10 cellular contexts compared by ENCODE assay signal in the genomic region with DNA sequence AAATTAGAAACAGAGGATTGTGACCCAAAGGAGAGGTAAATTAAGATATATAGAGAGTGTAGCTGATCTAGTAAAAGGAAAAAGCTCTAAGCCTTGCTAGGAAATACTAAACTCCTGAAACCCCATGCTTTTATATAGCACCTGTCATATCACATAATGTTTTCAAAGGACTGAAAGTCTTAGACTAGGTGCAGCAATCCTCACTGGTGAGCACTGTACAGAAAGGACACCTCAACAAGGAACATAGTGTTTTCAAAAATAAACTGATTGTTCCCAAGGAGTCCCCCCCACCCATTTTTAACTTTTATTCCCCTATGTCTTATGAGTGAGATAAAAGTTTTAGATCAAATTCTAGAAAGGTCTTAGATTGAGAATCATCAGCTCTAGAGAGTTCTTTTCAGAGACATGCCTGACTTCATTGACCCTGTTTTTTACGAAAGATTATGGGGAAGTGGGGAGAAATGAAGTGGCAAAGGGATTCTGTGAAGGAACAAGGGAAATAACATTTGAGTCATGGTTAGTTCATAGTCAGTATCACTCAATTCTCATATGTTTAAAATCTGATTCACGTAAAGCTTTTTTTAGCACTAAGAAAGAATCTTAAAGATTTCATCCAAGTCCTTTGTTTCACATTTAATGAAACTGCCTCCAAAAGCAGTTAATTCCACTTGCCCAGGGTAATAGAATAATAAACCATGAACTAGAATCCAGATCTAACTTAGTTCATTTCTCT.
DNase-seq lines count a peak whose midpoint lies in the region; ATAC-seq and TF ChIP-seq lines count a peak whose summit lies in the region.
"Had no signal": no experiment of that assay in that cellular context is flagged by ENCODE, and none has a peak within 500 bp of the region (broad histone marks: within the 10 kb centered on the region; RNA-seq: fewer than 3 reads in every experiment).

No MANE protein-coding gene starts in this region.

- peak; percentile 90 for DNase-seq in HCEC 1CT
- DNase-seq in amniotic stem cell (lab: John Stamatoyannopoulos, UW): peak; percentile 33
- no peak for DNase-seq in ureter (ENCODE audit: low spot score)
- no peak for DNase-seq in globus pallidus (ENCODE audit: low spot score)
- DNase-seq: NCI-H187 treated with DMSO at 0.1 percent for 48 hours had no signal

- no peak for TF ChIP-seq EP300 in gastroesophageal sphincter (IDR thresholded peaks at IDR 0.05)

- H3K4me3 ChIP-seq in ACC112 (ENCODE audit: low read depth, low read length) (peak overlapping the region; percentile 59), gastroesophageal sphincter (no peak overlapping the region)
- H3K4me3 ChIP-seq: BLaER1 treated with 17β-estradiol and CSF1 and Interleukin-3, amounts not matched to agents 10 nM and 100 nM had no signal

- H3K4me1 ChIP-seq in ACC112 (ENCODE audit: control insufficient read depth, insufficient read depth, low read length, unreplicated experiment): peaks cover 59% of the 10 kb centered on the region
- peaks cover 0 to 53% (median 3%) of the 10 kb centered on the region in 3 donors for H3K4me1 ChIP-seq in gastroesophageal sphincter

- H3K27ac ChIP-seq in ACC112 (ENCODE audit: low read depth, low read length): peak overlapping the region; percentile 97
- peak overlapping the region; percentile 69 to 82 (median 77) for H3K27ac ChIP-seq in gastroesophageal sphincter

- H2AFZ ChIP-seq in ACC112 (ENCODE audit: low read length, unreplicated experiment): no peak overlapping the region

- peaks cover 26% of the 10 kb centered on the region for H3K36me3 ChIP-seq in ACC112 (ENCODE audit: insufficient read depth, low read length)
- H3K36me3 ChIP-seq in gastroesophageal sphincter: no peaks in the 10 kb centered on the region
- H3K36me3 ChIP-seq: BLaER1 treated with 17β-estradiol and CSF1 and Interleukin-3, amounts not matched to agents 10 nM and 100 nM had no signal

- peaks cover 0 to 6% (median 0%) of the 10 kb centered on the region in 3 donors for H3K9me3 ChIP-seq in gastroesophageal sphincter

- H3K79me2 ChIP-seq in ACC112 (ENCODE audit: control insufficient read depth, insufficient read depth, low read length, unreplicated experiment): peaks cover 9% of the 10 kb centered on the region

- no peak for TF ChIP-seq POLR2A in gastroesophageal sphincter (IDR thresholded peaks at IDR 0.05)

- ATAC-seq in gastroesophageal sphincter (no peak), GM18502 (IDR thresholded peaks at IDR 0.05; ENCODE audit: poor library complexity, unreplicated experiment) (no peak), HG03196 (IDR thresholded peaks at IDR 0.05; ENCODE audit: unreplicated experiment) (no peak)

- TF ChIP-seq CTCF in gastroesophageal sphincter (IDR thresholded peaks at IDR 0.05): no peak

- H3K27me3 ChIP-seq in ACC112 (ENCODE audit: insufficient read depth, low read length): no peaks in the 10 kb centered on the region
- no peaks in the 10 kb centered on the region for H3K27me3 ChIP-seq in gastroesophageal sphincter
- H3K27me3 ChIP-seq: BLaER1 treated with 17β-estradiol and CSF1 and Interleukin-3, amounts not matched to agents 10 nM and 100 nM had no signal

- WGBS in gastroesophageal sphincter (ENCODE audit: low coverage in 1 of 2), 2 donors: 9 to 19% methylated on average over 1 to 2 of the region's 2 CpGs

Comparison
In these comparisons a context has a peak if more than half of its experiments do, and no peak if none do; other contexts are left out.
1. DNase-seq: peak in HCEC 1CT (single experiment) and amniotic stem cell (single experiment); none in ureter (single experiment) and globus pallidus (single experiment).